ENCODE assay signal across 10 cellular contexts in the genomic region with DNA sequence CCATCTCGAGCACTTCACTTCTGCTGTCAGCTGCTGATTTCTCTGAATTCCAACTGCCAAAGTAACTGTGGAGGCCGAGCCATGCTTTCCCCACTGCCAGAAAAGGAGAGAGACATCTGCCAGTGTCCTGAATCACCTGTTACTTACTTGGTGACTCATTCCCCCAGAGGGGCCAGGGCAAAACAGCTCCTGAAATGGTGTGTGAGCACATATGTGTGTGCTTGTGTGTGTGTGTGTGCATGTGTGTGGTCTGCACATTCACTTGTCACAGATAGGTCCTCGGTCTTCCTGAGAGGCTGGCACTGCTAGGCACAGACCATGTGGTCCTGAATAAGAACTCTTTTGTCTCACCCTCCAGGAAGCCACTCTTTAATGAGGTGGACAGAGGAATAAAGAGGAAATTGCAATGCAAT.
A peak's percentile ranks its signal among the peaks of the same experiment; 100 is the strongest.
DNase-seq lines count a peak whose midpoint lies in the region; ATAC-seq, FAIRE-seq and TF ChIP-seq lines count a peak whose summit lies in the region.
"Had no signal": no experiment of that assay in that cellular context is flagged by ENCODE, and none has a peak within 500 bp of the region (broad histone marks: within the 10 kb centered on the region; RNA-seq: fewer than 3 reads in every experiment).

No MANE protein-coding gene starts in this region.

- TF ChIP-seq CTCF in gastrocnemius medialis (IDR thresholded peaks at IDR 0.05 in 4 of 5, conservative IDR thresholded peaks at IDR 0.05 in 1 of 5), result no peak

- ATAC-seq in gastrocnemius medialis (peak; percentile 100), HG02763 (IDR thresholded peaks at IDR 0.05; ENCODE audit: unreplicated experiment) (no peak), GM19395 (IDR thresholded peaks at IDR 0.05; ENCODE audit: unreplicated experiment) (no peak)
- ATAC-seq: activated CD4-positive, alpha-beta T cell treated with anti-CD3 and anti-CD28 coated beads for 36 hours had no signal

- intact Hi-C loops in gastrocnemius medialis (cut with DNase I; ENCODE audit: low total_unique reads), result loop anchor here (5.0 to 10.0 kb wide), 2 partner anchors 350 to 517 kb away; a partner anchor contains a TSS
- intact Hi-C loops in activated naive CD4-positive, alpha-beta T cell treated with anti-CD3 and anti-CD28 coated beads for 36 hours (cut with micrococcal nuclease), result no loop called here

- peak; percentile 67 for FAIRE-seq in H54 (lab: Jason Lieb, UNC)

- no peaks in the 10 kb centered on the region for H3K27me3 Mint-ChIP-seq in activated naive CD4-positive, alpha-beta T cell treated with anti-CD3 and anti-CD28 coated beads for 36 hours (ENCODE audit: low read depth)
- H3K27me3 Mint-ChIP-seq: activated CD4-positive, alpha-beta T cell treated with anti-CD3 and anti-CD28 coated beads for 36 hours had no signal

- H3K27ac ChIP-seq in SJCRH30 (no peak overlapping the region), gastrocnemius medialis (peak overlapping the region; percentile 80 to 89 (median 86))

- no peaks in the 10 kb centered on the region for H3K9me3 Mint-ChIP-seq in activated naive CD4-positive, alpha-beta T cell treated with anti-CD3 and anti-CD28 coated beads for 36 hours

- no peaks in the 10 kb centered on the region for H3K4me1 Mint-ChIP-seq in activated naive CD4-positive, alpha-beta T cell treated with anti-CD3 and anti-CD28 coated beads for 36 hours (ENCODE audit: low read depth)
- H3K4me1 Mint-ChIP-seq: activated CD4-positive, alpha-beta T cell treated with anti-CD3 and anti-CD28 coated beads for 36 hours had no signal

- peak; percentile 19 for DNase-seq in H54 (ENCODE audit: insufficient read length, low spot score)
- peak; percentile 61 to 73 for DNase-seq in SJCRH30
- peak; percentile 85 for DNase-seq in glomerular visceral epithelial cell (ENCODE audit: extremely low spot score)
- peak; percentile 83 to 89 for DNase-seq in gastrocnemius medialis
- DNase-seq in NCI-H2227 (lab: John Stamatoyannopoulos, UW; ENCODE audit: unreplicated experiment), result no peak
- DNase-seq in activated naive CD4-positive, alpha-beta T cell treated with anti-CD3 and anti-CD28 coated beads for 36 hours, result no peak
- DNase-seq: activated CD4-positive, alpha-beta T cell treated with anti-CD3 and anti-CD28 coated beads for 36 hours; stimulated activated naive CD4-positive, alpha-beta T cell had no signal

- H3K27me3 ChIP-seq in SJCRH30 (no peaks in the 10 kb centered on the region), gastrocnemius medialis (no peaks in the 10 kb centered on the region)

- no peaks in the 10 kb centered on the region for H3K9me3 ChIP-seq in SJCRH30 (replicated peaks)
- no peaks in the 10 kb centered on the region for H3K9me3 ChIP-seq in gastrocnemius medialis

- in situ Hi-C loops in gastrocnemius medialis (cut with MboI; ENCODE audit: low sequenced_read_pairs in 4 of 4), result no loop called here

- no peaks in the 10 kb centered on the region for H3K36me3 Mint-ChIP-seq in activated naive CD4-positive, alpha-beta T cell treated with anti-CD3 and anti-CD28 coated beads for 36 hours (ENCODE audit: low read depth)

- H3K36me3 ChIP-seq in SJCRH30 (no peaks in the 10 kb centered on the region), gastrocnemius medialis (no peaks in the 10 kb centered on the region)

- no peak overlapping the region for H3K4me3 Mint-ChIP-seq in activated naive CD4-positive, alpha-beta T cell treated with anti-CD3 and anti-CD28 coated beads for 36 hours
- H3K4me3 Mint-ChIP-seq: activated CD4-positive, alpha-beta T cell treated with anti-CD3 and anti-CD28 coated beads for 36 hours had no signal

- TF ChIP-seq POLR2A in H54 (IDR thresholded peaks at IDR 0.05; ENCODE audit: low read depth, low read length) (no peak), gastrocnemius medialis (IDR thresholded peaks at IDR 0.05) (no peak)

- CTCF ChIA-PET in activated naive CD4-positive, alpha-beta T cell treated with anti-CD3 and anti-CD28 coated beads for 36 hours (lab: Charles Lee), result no interaction called here

- no peak overlapping the region for H3K27ac Mint-ChIP-seq in activated naive CD4-positive, alpha-beta T cell treated with anti-CD3 and anti-CD28 coated beads for 36 hours
- H3K27ac Mint-ChIP-seq: activated CD4-positive, alpha-beta T cell treated with anti-CD3 and anti-CD28 coated beads for 36 hours had no signal

- H3K4me1 ChIP-seq in SJCRH30 (peaks cover 4% of the 10 kb centered on the region; the same call in 1 of the 2 replicates), gastrocnemius medialis (peaks cover 5 to 6% of the 10 kb centered on the region in 2 donors)

- H3K4me3 ChIP-seq in SJCRH30, result no peak overlapping the region
- H3K4me3 ChIP-seq in gastrocnemius medialis, result peak overlapping the region; percentile 20 to 39 (median 28)

Comparison
In these comparisons a context has a peak if more than half of its experiments do, and no peak if none do; other contexts are left out.
1. DNase-seq: peak in H54 (single experiment), SJCRH30 (2 of 2), glomerular visceral epithelial cell (single experiment) and gastrocnemius medialis (2 of 2); none in NCI-H2227 (single experiment) and activated naive CD4-positive, alpha-beta T cell treated with anti-CD3 and anti-CD28 coated beads for 36 hours (single experiment).
2. ATAC-seq: peak in gastrocnemius medialis (2 of 2); none in HG02763 (single experiment) and GM19395 (single experiment).